ENCODE assay signal across 21 cellular contexts in the genomic region with DNA sequence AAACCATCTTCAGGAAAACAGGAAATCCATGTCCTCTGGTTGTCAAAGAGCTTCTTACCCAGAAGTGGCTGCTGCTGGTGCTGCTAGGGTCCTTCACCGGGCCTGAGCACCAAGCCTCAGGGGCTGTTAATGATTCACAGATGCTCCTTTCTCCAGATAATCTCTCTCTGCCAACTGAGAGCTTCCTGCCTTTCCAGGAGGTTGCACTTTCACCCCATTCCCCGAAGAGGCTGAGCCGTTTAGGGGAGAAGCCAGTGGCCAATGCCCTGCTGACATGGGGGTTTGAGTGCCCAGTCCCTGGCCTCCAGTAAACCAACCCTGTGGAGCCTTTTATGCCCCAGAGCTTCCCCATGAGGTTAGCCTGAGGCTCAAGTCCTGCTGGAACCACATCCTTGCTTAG.
DNase-seq lines count a peak whose midpoint lies in the region; TF ChIP-seq lines count a peak whose summit lies in the region.
"Had no signal": no experiment of that assay in that cellular context is flagged by ENCODE, and none has a peak within 500 bp of the region (broad histone marks: within the 10 kb centered on the region; RNA-seq: fewer than 3 reads in every experiment).

No MANE protein-coding gene starts in this region.

- no peaks in the 10 kb centered on the region for H4K20me1 ChIP-seq in hepatocyte (ENCODE audit: insufficient read depth, poor library complexity, severe bottlenecking)
- no peaks in the 10 kb centered on the region for H4K20me1 ChIP-seq in smooth muscle cell (ENCODE audit: low read depth)
- H4K20me1 ChIP-seq: BLaER1 treated with 17β-estradiol and CSF1 and Interleukin-3, amounts not matched to agents 10 nM and 100 nM had no signal

- in situ Hi-C loops in ACHN (cut with HindIII; ENCODE audit: low pct_ligation_motif_present, low pct_unique_long_range_greater_than_20kb, low sequenced_read_pairs): no loop called here

- no peaks in the 10 kb centered on the region for H3K79me2 ChIP-seq in hepatocyte
- no peaks in the 10 kb centered on the region for H3K79me2 ChIP-seq in smooth muscle cell (ENCODE audit: low read depth)

- WGBS in hepatocyte (ENCODE audit: low lambda C conversion rate, missing lambda C conversion rate): 49% methylated on average over 3 of the region's 3 CpGs
- 91% methylated on average over 3 of the region's 3 CpGs for WGBS in smooth muscle cell (ENCODE audit: low lambda C conversion rate)

- H3K9me3 ChIP-seq in hepatocyte (ENCODE audit: low read depth) (no peaks in the 10 kb centered on the region), smooth muscle cell (replicated peaks; ENCODE audit: low read depth) (peaks cover 4% of the 10 kb centered on the region)
- H3K9me3 ChIP-seq: BLaER1 treated with 17β-estradiol and CSF1 and Interleukin-3, amounts not matched to agents 10 nM and 100 nM had no signal

- no peaks in the 10 kb centered on the region for H3K9me2 ChIP-seq in hepatocyte (replicated peaks; ENCODE audit: insufficient read depth)

- H2AFZ ChIP-seq in hepatocyte (no peak overlapping the region), smooth muscle cell (ENCODE audit: low read depth) (no peak overlapping the region)

- no peak overlapping the region for H3K9ac ChIP-seq in smooth muscle cell (ENCODE audit: low read depth)
- H3K9ac ChIP-seq: BLaER1 treated with 17β-estradiol and CSF1 and Interleukin-3, amounts not matched to agents 10 nM and 100 nM; KMS-11 had no signal

- H3K4me3 ChIP-seq in hepatocyte: no peak overlapping the region
- H3K4me3 ChIP-seq in smooth muscle cell: no peak overlapping the region
- H3K4me3 ChIP-seq: BLaER1 treated with 17β-estradiol and CSF1 and Interleukin-3, amounts not matched to agents 10 nM and 100 nM had no signal

- no peak overlapping the region for H3K4me2 ChIP-seq in hepatocyte
- no peak overlapping the region for H3K4me2 ChIP-seq in smooth muscle cell
- H3K4me2 ChIP-seq: BLaER1 treated with 17β-estradiol and CSF1 and Interleukin-3, amounts not matched to agents 10 nM and 100 nM; KMS-11 had no signal

- DNase-seq in ACHN: peak; percentile 2
- peak; percentile 85 for DNase-seq in HT-29 (ENCODE audit: low spot score)
- peak; percentile 34 for DNase-seq in kidney tubule cell (ENCODE audit: low spot score)
- DNase-seq in mucosa of gallbladder (ENCODE audit: low spot score): peak; percentile 55
- DNase-seq in T-helper 9 cell: no peak
- no peak for DNase-seq in hepatocyte (ENCODE audit: low spot score)
- DNase-seq in smooth muscle cell (lab: John Stamatoyannopoulos, UW; ENCODE audit: unreplicated experiment): no peak
- DNase-seq: CD8-positive, alpha-beta T cell; GDM1; GOT3; HCEC 1CT; IMR-90; NCI-H1105; NCI-H146; NCI-H2029; NCI-H2227 treated with DMSO at 0.1 percent for 48 hours; NCI-H510A; NK-92 treated with Interleukin-12 subunit alpha and Interleukin-12 subunit beta, amount 100 ng/mL, for 24 hours; SIG-M5 had no signal

- H3K27me3 ChIP-seq in hepatocyte (no peaks in the 10 kb centered on the region), smooth muscle cell (ENCODE audit: low read depth) (no peaks in the 10 kb centered on the region)
- H3K27me3 ChIP-seq: BLaER1 treated with 17β-estradiol and CSF1 and Interleukin-3, amounts not matched to agents 10 nM and 100 nM had no signal

- no peak for TF ChIP-seq CTCF in hepatocyte (IDR thresholded peaks at IDR 0.05; ENCODE audit: poor library complexity)
- TF ChIP-seq CTCF in smooth muscle cell (IDR thresholded peaks at IDR 0.05; ENCODE audit: borderline replicate concordance, insufficient read depth, poor library complexity, severe bottlenecking): no peak

- H3K27ac ChIP-seq in hepatocyte (no peak overlapping the region), smooth muscle cell (ENCODE audit: low read depth) (no peak overlapping the region)
- H3K27ac ChIP-seq: BLaER1 treated with 17β-estradiol and CSF1 and Interleukin-3, amounts not matched to agents 10 nM and 100 nM; KMS-11 had no signal

- H3K36me3 ChIP-seq in hepatocyte (replicated peaks; ENCODE audit: insufficient read depth, low read depth): no peaks in the 10 kb centered on the region
- H3K36me3 ChIP-seq in smooth muscle cell (ENCODE audit: low read depth): no peaks in the 10 kb centered on the region
- H3K36me3 ChIP-seq: BLaER1 treated with 17β-estradiol and CSF1 and Interleukin-3, amounts not matched to agents 10 nM and 100 nM had no signal

- H3F3A ChIP-seq in smooth muscle cell (ENCODE audit: low read depth): no peaks in the 10 kb centered on the region

- H3K4me1 ChIP-seq in hepatocyte (ENCODE audit: insufficient read depth) (no peaks in the 10 kb centered on the region), smooth muscle cell (ENCODE audit: low read depth) (no peaks in the 10 kb centered on the region)
- H3K4me1 ChIP-seq: BLaER1 treated with 17β-estradiol and CSF1 and Interleukin-3, amounts not matched to agents 10 nM and 100 nM had no signal

Comparison
In these comparisons a context has a peak if more than half of its experiments do, and no peak if none do; other contexts are left out.
1. DNase-seq: peak in ACHN (single experiment), HT-29 (single experiment), kidney tubule cell (single experiment) and mucosa of gallbladder (single experiment); none in T-helper 9 cell (single experiment), hepatocyte (single experiment) and smooth muscle cell (single experiment).